31 cellular contexts compared by ENCODE assay signal in the genomic region with DNA sequence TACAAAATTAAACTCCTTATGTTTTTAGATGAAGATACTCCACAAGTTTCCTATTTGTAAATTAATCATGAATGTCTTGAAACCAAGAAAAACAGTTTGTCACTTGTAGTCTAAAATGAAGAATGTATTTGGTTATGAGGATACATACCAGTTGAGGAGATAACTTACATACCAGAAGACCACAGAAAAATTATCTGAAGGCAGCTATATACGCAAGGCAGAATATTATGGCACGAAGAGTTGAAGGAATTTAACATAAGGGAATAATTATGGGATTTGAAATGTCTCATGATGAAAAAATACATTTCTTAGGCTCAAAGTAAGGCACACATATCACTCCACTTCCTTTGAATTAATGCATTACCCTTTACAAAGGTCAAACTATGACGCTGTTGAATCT.
DNase-seq lines count a peak whose midpoint lies in the region; ATAC-seq and TF ChIP-seq lines count a peak whose summit lies in the region.
"Had no signal": no experiment of that assay in that cellular context is flagged by ENCODE, and none has a peak within 500 bp of the region (broad histone marks: within the 10 kb centered on the region; RNA-seq: fewer than 3 reads in every experiment).

No MANE protein-coding gene starts in this region.

- H3K27ac Mint-ChIP-seq in MCF 10A (ENCODE audit: low read depth, unreplicated experiment): peak overlapping the region; percentile 18
- H3K27ac Mint-ChIP-seq: activated naive CD8-positive, alpha-beta T cell treated with anti-CD3 and anti-CD28 coated beads for 36 hours; CD8-positive, alpha-beta memory T cell; nephron had no signal

- peaks cover 10% of the 10 kb centered on the region for H3K4me1 Mint-ChIP-seq in MCF 10A (ENCODE audit: insufficient read depth, unreplicated experiment)
- H3K4me1 Mint-ChIP-seq: activated naive CD8-positive, alpha-beta T cell treated with anti-CD3 and anti-CD28 coated beads for 36 hours; CD8-positive, alpha-beta memory T cell; nephron had no signal

- H3K27me3 ChIP-seq in breast epithelium: no peaks in the 10 kb centered on the region
- H3K27me3 ChIP-seq in skeletal muscle satellite cell (ENCODE audit: control insufficient read depth, insufficient read depth, low read length): no peaks in the 10 kb centered on the region
- H3K27me3 ChIP-seq: BE2C, foreskin keratinocyte, heart right ventricle, ovary, tibial artery had no signal

- H3K36me3 ChIP-seq in breast epithelium (no peaks in the 10 kb centered on the region), skeletal muscle satellite cell (ENCODE audit: insufficient read depth, low read length) (no peaks in the 10 kb centered on the region)
- H3K36me3 ChIP-seq: BE2C, HAP-1, heart right ventricle, ovary, tibial artery had no signal

- H3K4me1 ChIP-seq in breast epithelium (no peaks in the 10 kb centered on the region), skeletal muscle satellite cell (ENCODE audit: control insufficient read depth, insufficient read depth, low read length) (peaks cover 38% of the 10 kb centered on the region)
- H3K4me1 ChIP-seq: BE2C, foreskin keratinocyte, HAP-1, heart right ventricle, tibial artery had no signal

- TF ChIP-seq CTCF in MCF 10A (IDR thresholded peaks at IDR 0.05; ENCODE audit: unreplicated experiment) (no peak), breast epithelium (IDR thresholded peaks at IDR 0.05) (no peak)

- H3K4me2 ChIP-seq in skeletal muscle satellite cell (ENCODE audit: low read length): peak overlapping the region; percentile 46
- H3K4me2 ChIP-seq: smooth muscle cell had no signal

- H3K27me3 Mint-ChIP-seq in MCF 10A (ENCODE audit: insufficient read depth, unreplicated experiment): no peaks in the 10 kb centered on the region

- peaks cover 8% of the 10 kb centered on the region for H3K9me3 Mint-ChIP-seq in MCF 10A (ENCODE audit: unreplicated experiment)
- H3K9me3 Mint-ChIP-seq: activated naive CD8-positive, alpha-beta T cell treated with anti-CD3 and anti-CD28 coated beads for 36 hours; CD8-positive, alpha-beta memory T cell; nephron had no signal

- H3K27ac ChIP-seq in breast epithelium: no peak overlapping the region
- H3K27ac ChIP-seq: 22Rv1, foreskin keratinocyte, heart right ventricle, ovary, tibial artery had no signal

- no peak overlapping the region for H3K4me3 ChIP-seq in breast epithelium
- no peak overlapping the region for H3K4me3 ChIP-seq in skeletal muscle satellite cell (ENCODE audit: low read length)
- H3K4me3 ChIP-seq: HAP-1, heart right ventricle, lung, mucosa of descending colon, ovary, smooth muscle cell, tibial artery had no signal

- POLR2A ChIA-PET in MCF 10A (lab: Yijun Ruan, JAX): no interaction called here

- peak overlapping the region; percentile 43 for H3K9ac ChIP-seq in skeletal muscle satellite cell (ENCODE audit: low read depth, low read length)

- DNase-seq in MCF 10A (ENCODE audit: unreplicated experiment) (no peak), breast epithelium (ENCODE audit: low spot score in 2 of 2) (no peak), fibroblast of gingiva (ENCODE audit: low read depth) (peak; percentile 85), SHP77 (lab: John Stamatoyannopoulos, UW) (no peak), GDM1 (lab: John Stamatoyannopoulos, UW) (no peak)
- DNase-seq in stimulated activated naive CD4-positive, alpha-beta T cell treated with Interleukin-2 at 50 U/mL for 16 hours (lab: John Stamatoyannopoulos, UW): no peak
- DNase-seq: activated CD4-positive, alpha-beta T cell treated with anti-CD3 and anti-CD28 coated beads for 4 hours; activated effector memory CD4-positive, alpha-beta T cell treated with anti-CD3 and anti-CD28 coated beads, Interleukin-2, amount 50 U/mL, for 16 hours; activated naive CD8-positive, alpha-beta T cell treated with anti-CD3 and anti-CD28 coated beads for 36 hours; activated T-cell treated with anti-CD3 and anti-CD28 coated beads, Interleukin-2, amount 50 U/mL, for 1 hour; BE2C; CD8-positive, alpha-beta memory T cell; foreskin keratinocyte; heart right ventricle; KBM-7; mucosa of descending colon; NCI-H1417; NCI-H2081 treated with DMSO at 0.1 percent for 48 hours; NCI-H446; NCI-H82; ovary; stimulated activated CD4-positive, alpha-beta T cell treated with anti-CD3 and anti-CD28 coated beads, Interleukin-1b, Interleukin-23, amount 100 ng/mL, for 48 hours; stimulated activated CD8-positive, alpha-beta memory T cell treated with anti-CD3 and anti-CD28 coated beads, Interleukin-4, amount 100 ng/mL, for 48 hours; tibial artery had no signal

- TF ChIP-seq POLR2A in breast epithelium (IDR thresholded peaks at IDR 0.05): no peak

- BruUV-seq in MCF 10A (replicated peaks; lab: Mats Ljungman, UMichigan): no TSS peak

- no peak overlapping the region for H3K4me3 Mint-ChIP-seq in MCF 10A (ENCODE audit: unreplicated experiment)
- H3K4me3 Mint-ChIP-seq: activated naive CD8-positive, alpha-beta T cell treated with anti-CD3 and anti-CD28 coated beads for 36 hours; CD8-positive, alpha-beta memory T cell; nephron had no signal

- no peaks in the 10 kb centered on the region for H3K9me3 ChIP-seq in breast epithelium
- H3K9me3 ChIP-seq in skeletal muscle satellite cell (replicated peaks; ENCODE audit: low read length): no peaks in the 10 kb centered on the region
- H3K9me3 ChIP-seq: BE2C, HAP-1, heart right ventricle, mucosa of descending colon, ovary, tibial artery had no signal

- peak; percentile 98 for ATAC-seq in SK-N-SH treated with all-trans-retinoic acid at 6 μM for 48 hours
- ATAC-seq: foreskin keratinocyte, heart right ventricle, mucosa of descending colon had no signal

- no peaks in the 10 kb centered on the region for H3K36me3 Mint-ChIP-seq in MCF 10A (ENCODE audit: insufficient read depth, unreplicated experiment)
- H3K36me3 Mint-ChIP-seq: activated naive CD8-positive, alpha-beta T cell treated with anti-CD3 and anti-CD28 coated beads for 36 hours; CD8-positive, alpha-beta memory T cell had no signal

- intact Hi-C loops in MCF 10A (cut with micrococcal nuclease): no loop called here
- intact Hi-C loops in breast epithelium (cut with DNase I; ENCODE audit: low total_unique reads): no loop called here

- CTCF ChIA-PET in MCF 10A (lab: Yijun Ruan, JAX): no interaction called here

TF ChIP-seq in SK-N-SH treated with all-trans-retinoic acid at 6 μM for 48 hours, 23 proteins besides CTCF, POLR2A, EP300 and RAD21:
- TF ChIP-seq ZFP3 (CRISPR knock-in tag; IDR thresholded peaks at IDR 0.05): no peak
- TF ChIP-seq SNAI2 (CRISPR knock-in tag; IDR thresholded peaks at IDR 0.05): no peak
- TF ChIP-seq, protein P1, sequence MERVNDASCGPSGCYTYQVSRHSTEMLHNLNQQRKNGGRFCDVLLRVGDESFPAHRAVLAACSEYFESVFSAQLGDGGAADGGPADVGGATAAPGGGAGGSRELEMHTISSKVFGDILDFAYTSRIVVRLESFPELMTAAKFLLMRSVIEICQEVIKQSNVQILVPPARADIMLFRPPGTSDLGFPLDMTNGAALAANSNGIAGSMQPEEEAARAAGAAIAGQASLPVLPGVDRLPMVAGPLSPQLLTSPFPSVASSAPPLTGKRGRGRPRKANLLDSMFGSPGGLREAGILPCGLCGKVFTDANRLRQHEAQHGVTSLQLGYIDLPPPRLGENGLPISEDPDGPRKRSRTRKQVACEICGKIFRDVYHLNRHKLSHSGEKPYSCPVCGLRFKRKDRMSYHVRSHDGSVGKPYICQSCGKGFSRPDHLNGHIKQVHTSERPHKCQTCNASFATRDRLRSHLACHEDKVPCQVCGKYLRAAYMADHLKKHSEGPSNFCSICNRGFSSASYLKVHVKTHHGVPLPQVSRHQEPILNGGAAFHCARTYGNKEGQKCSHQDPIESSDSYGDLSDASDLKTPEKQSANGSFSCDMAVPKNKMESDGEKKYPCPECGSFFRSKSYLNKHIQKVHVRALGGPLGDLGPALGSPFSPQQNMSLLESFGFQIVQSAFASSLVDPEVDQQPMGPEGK (CRISPR knock-in tag; IDR thresholded peaks at IDR 0.05; ENCODE audit: borderline replicate concordance): no peak
- TF ChIP-seq TOX (CRISPR knock-in tag; IDR thresholded peaks at IDR 0.05; ENCODE audit: borderline replicate concordance): peak; percentile 80; the same call in 1 of the 2 replicates
- no peak for TF ChIP-seq ZC3H10 (CRISPR knock-in tag; IDR thresholded peaks at IDR 0.05)
TF ChIP-seq in SK-N-SH treated with all-trans-retinoic acid at 6 μM for 48 hours: peak in this region for 1.
